In the genomic region with DNA sequence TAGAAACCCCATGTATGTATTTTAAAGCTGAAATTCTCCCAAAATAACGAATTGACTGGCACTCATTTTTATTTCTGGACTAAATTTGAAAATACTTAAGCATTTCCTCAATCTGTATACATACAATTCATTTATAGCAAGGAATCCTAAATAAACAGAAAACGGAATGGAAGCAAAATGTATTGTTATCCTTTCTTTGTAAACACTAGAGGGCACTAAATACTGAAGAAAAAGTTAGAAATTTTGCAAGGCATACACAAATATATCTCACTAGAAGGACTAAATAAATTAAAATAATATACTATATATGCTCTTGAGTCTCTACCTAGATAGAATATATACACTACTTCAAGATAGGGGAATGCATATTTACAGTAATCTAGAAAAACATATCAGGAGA, we compare ENCODE assay signal across 8 cellular contexts. TPM values are rescaled to one million over a fixed set of nuclear protein-coding genes. Genes with fewer than 3 reads are reported as not detected.
DNase-seq lines count a peak whose midpoint lies in the region; ATAC-seq and TF ChIP-seq lines count a peak whose summit lies in the region.

No MANE protein-coding gene starts in this region.

- no peak overlapping the region for H3K27ac ChIP-seq in liver (ENCODE audit: low read depth in 1 of 2, low read length in 2 of 2)

- ATAC-seq in GM18502 (IDR thresholded peaks at IDR 0.05; ENCODE audit: poor library complexity, unreplicated experiment), result no peak
- no peak for ATAC-seq in activated CD4-positive, CD25-positive, alpha-beta regulatory T cell treated with anti-CD3 and anti-CD28 coated beads, Interleukin-2, amount 50 U/mL, for 24 hours
- no peak for ATAC-seq in GM21526 (IDR thresholded peaks at IDR 0.05; ENCODE audit: low FRiP score, unreplicated experiment)

- no peak overlapping the region for H3K4me3 ChIP-seq in liver (ENCODE audit: low read depth in 1 of 3, low read length in 3 of 3)

- no peak overlapping the region for H3K9ac ChIP-seq in liver (ENCODE audit: low read depth in 1 of 2, low read length in 2 of 2)

- DNase-seq in DMS79 treated with DMSO at 0.1 percent for 48 hours (lab: John Stamatoyannopoulos, UW), result peak; percentile 68
- DNase-seq in Kasumi-1 (lab: John Stamatoyannopoulos, UW), result peak; percentile 23 to 57
- DNase-seq in RKO (ENCODE audit: low spot score), result peak; percentile 50
- no peak for DNase-seq in iPS-NIHi11 (ENCODE audit: low spot score)

- peak; percentile 36 for TF ChIP-seq CTCF in liver (IDR thresholded peaks at IDR 0.05; ENCODE audit: low read depth, low read length, missing input control)

- WGBS in liver, result 1% methylated on average over 2 of the region's 2 CpGs

- H3K36me3 ChIP-seq in liver (ENCODE audit: control insufficient read depth in 4 of 4, insufficient read depth in 3 of 4, low read depth in 1 of 4, low read length in 3 of 4), result no peaks in the 10 kb centered on the region

- H3K4me1 ChIP-seq in liver (ENCODE audit: control insufficient read depth in 4 of 4, insufficient read depth in 4 of 4, low read length in 3 of 4), result no peaks in the 10 kb centered on the region

- TF ChIP-seq RAD21 in liver (IDR thresholded peaks at IDR 0.05), result peak; percentile 65 to 71

- H3K9me3 ChIP-seq in liver (ENCODE audit: control insufficient read depth in 4 of 4, low read length in 3 of 4), result no peaks in the 10 kb centered on the region

- H3K27me3 ChIP-seq in liver (ENCODE audit: control insufficient read depth in 4 of 4, insufficient read depth in 4 of 4, low read length in 3 of 4), result no peaks in the 10 kb centered on the region

TF ChIP-seq in liver, 16 proteins besides CTCF, POLR2A, EP300 and RAD21:
- TF ChIP-seq FOXA1 (IDR thresholded peaks at IDR 0.05) (no peak), GABPA (IDR thresholded peaks at IDR 0.05 in 1 of 2, conservative IDR thresholded peaks at IDR 0.05 in 1 of 2) (no peak), TAF1 (conservative IDR thresholded peaks at IDR 0.05) (no peak), YY1 (IDR thresholded peaks at IDR 0.05) (no peak), NR2F2 (IDR thresholded peaks at IDR 0.05) (no peak), MAX (IDR thresholded peaks at IDR 0.05) (no peak), HNF4A (conservative IDR thresholded peaks at IDR 0.05) (no peak), ZBTB33 (IDR thresholded peaks at IDR 0.05) (no peak), REST (IDR thresholded peaks at IDR 0.05) (no peak), RXRA (IDR thresholded peaks at IDR 0.05) (no peak), FOXA2 (IDR thresholded peaks at IDR 0.05) (no peak), JUND (IDR thresholded peaks at IDR 0.05) (no peak), HNF4G (IDR thresholded peaks at IDR 0.05) (no peak), EGR1 (IDR thresholded peaks at IDR 0.05; ENCODE audit: low read depth in 2 of 2) (no peak)
- TF ChIP-seq, protein P1, sequence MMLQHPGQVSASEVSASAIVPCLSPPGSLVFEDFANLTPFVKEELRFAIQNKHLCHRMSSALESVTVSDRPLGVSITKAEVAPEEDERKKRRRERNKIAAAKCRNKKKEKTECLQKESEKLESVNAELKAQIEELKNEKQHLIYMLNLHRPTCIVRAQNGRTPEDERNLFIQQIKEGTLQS (IDR thresholded peaks at IDR 0.05), result no peak

RNA-seq across cellular contexts. Expression of gene ANO5, which starts 23.1 kb away (rescaled TPM):
- total RNA-seq in liver, result 1 to 10 TPM; 1.3 to 4.5 TPM
- polyA plus RNA-seq in liver, result 1 to 10 TPM; 1.0 to 1.2 TPM
